ENCODE assay signal across 16 cellular contexts in genomic region chr5:126043684-126044083, GRCh38.
DNase-seq lines count a peak whose midpoint lies in the region; ATAC-seq and TF ChIP-seq lines count a peak whose summit lies in the region.
"Had no signal": no experiment of that assay in that cellular context is flagged by ENCODE, and none has a peak within 500 bp of the region (broad histone marks: within the 10 kb centered on the region; RNA-seq: fewer than 3 reads in every experiment).

No MANE protein-coding gene starts in this region.

- no peak overlapping the region for H2BK120ac ChIP-seq in trophoblast cell (ENCODE audit: insufficient read depth, low read length, poor library complexity)

- H4K8ac ChIP-seq in trophoblast cell (ENCODE audit: low read depth, low read length) = no peak overlapping the region

- WGBS in heart right ventricle, 2 donors = 61 to 62% methylated on average over 5 of the region's 5 CpGs
- WGBS in trophoblast cell (ENCODE audit: extremely low coverage, insufficient coverage, insufficient read length) = no CpG with 5 or more reads among the region's 5 CpGs
- WGBS in aorta, 2 donors = 91 to 93% methylated on average over 5 of the region's 5 CpGs

- intact Hi-C loops in heart right ventricle (cut with DNase I) (no loop called here), aorta (cut with DNase I) (no loop called here)

- H3K23ac ChIP-seq in trophoblast cell (ENCODE audit: low read length) = no peak overlapping the region

- no peak overlapping the region for H2BK12ac ChIP-seq in trophoblast cell (ENCODE audit: low read length)

- H3K36me3 ChIP-seq in SJCRH30 (no peaks in the 10 kb centered on the region), heart right ventricle (no peaks in the 10 kb centered on the region), trophoblast cell (ENCODE audit: control insufficient read depth in 1 of 2, insufficient read depth in 2 of 2, low read length in 2 of 2) (no peaks in the 10 kb centered on the region), aorta (ENCODE audit: control insufficient read depth in 1 of 2, insufficient read depth in 2 of 2, low read length in 1 of 2) (no peaks in the 10 kb centered on the region)
- H3K36me3 ChIP-seq: BLaER1 treated with 17β-estradiol and CSF1 and Interleukin-3, amounts not matched to agents 10 nM and 100 nM; vagina had no signal

- peak; percentile 63 for DNase-seq in NCI-H2107 treated with DMSO at 0.1 percent for 48 hours (lab: John Stamatoyannopoulos, UW; ENCODE audit: unreplicated experiment)
- no peak for DNase-seq in NCI-H2107 (lab: John Stamatoyannopoulos, UW)
- peak; percentile 13 to 64 for DNase-seq in SJCRH30
- DNase-seq in heart right ventricle = no peak
- DNase-seq in trophoblast cell = no peak
- DNase-seq in aorta = no peak
- no peak for DNase-seq in SK-N-DZ (ENCODE audit: low spot score)
- DNase-seq: activated CD8-positive, alpha-beta memory T cell treated with anti-CD3 and anti-CD28 coated beads, Interleukin-2, amount 50 U/mL, for 48 hours; H7; naive thymus-derived CD8-positive, alpha-beta T cell; stimulated activated CD4-positive, alpha-beta T cell treated with anti-CD3 and anti-CD28 coated beads, Interleukin-4, amount 100 ng/mL, for 24 hours had no signal

- no peak overlapping the region for H4K91ac ChIP-seq in trophoblast cell (ENCODE audit: low read depth, low read length)

- H3K4me1 ChIP-seq in SJCRH30 (peaks cover 21% of the 10 kb centered on the region), heart right ventricle (peaks cover 0 to 22% (median 0%) of the 10 kb centered on the region in 9 donors), trophoblast cell (ENCODE audit: control insufficient read depth in 1 of 2, insufficient read depth in 2 of 2, low read length in 2 of 2) (peaks cover 0 to 3% of the 10 kb centered on the region in 2 experiments), aorta (ENCODE audit: control insufficient read depth in 1 of 2, insufficient read depth in 2 of 2, low read length in 2 of 2) (no peaks in the 10 kb centered on the region)
- H3K4me1 ChIP-seq: vagina had no signal

- H3K79me2 ChIP-seq in trophoblast cell (ENCODE audit: control insufficient read depth, insufficient read depth, low read length, poor library complexity) = no peaks in the 10 kb centered on the region

- peak overlapping the region; percentile 20 for H3K4me3 ChIP-seq in SJCRH30
- no peak overlapping the region for H3K4me3 ChIP-seq in heart right ventricle
- no peak overlapping the region for H3K4me3 ChIP-seq in trophoblast cell (ENCODE audit: low read depth, low read length)
- H3K4me3 ChIP-seq in aorta (ENCODE audit: low read length in 2 of 2) = no peak overlapping the region
- H3K4me3 ChIP-seq: BLaER1 treated with 17β-estradiol and CSF1 and Interleukin-3, amounts not matched to agents 10 nM and 100 nM; GM12878; lung; vagina had no signal

- no peak overlapping the region for H2BK5ac ChIP-seq in trophoblast cell (ENCODE audit: low read depth, low read length, poor library complexity)

- no peaks in the 10 kb centered on the region for H3K79me1 ChIP-seq in trophoblast cell (ENCODE audit: low read length)

- H3K9me3 ChIP-seq in SJCRH30 (replicated peaks) (no peaks in the 10 kb centered on the region), heart right ventricle (no peaks in the 10 kb centered on the region), trophoblast cell (ENCODE audit: insufficient read depth, low read depth, low read length) (no peaks in the 10 kb centered on the region), aorta (ENCODE audit: control insufficient read depth, low read length) (no peaks in the 10 kb centered on the region)
- H3K9me3 ChIP-seq: BLaER1 treated with 17β-estradiol and CSF1 and Interleukin-3, amounts not matched to agents 10 nM and 100 nM; vagina had no signal

- H3K18ac ChIP-seq in trophoblast cell (ENCODE audit: low read length) = no peak overlapping the region

- H3K4me2 ChIP-seq in trophoblast cell (ENCODE audit: low read length) = no peak overlapping the region

- no peak overlapping the region for H4K12ac ChIP-seq in trophoblast cell (ENCODE audit: low read depth, low read length)

- H3K27me3 ChIP-seq in SJCRH30 = no peaks in the 10 kb centered on the region
- no peaks in the 10 kb centered on the region for H3K27me3 ChIP-seq in heart right ventricle
- H3K27me3 ChIP-seq in trophoblast cell (ENCODE audit: insufficient read depth, low read length) = no peaks in the 10 kb centered on the region
- no peaks in the 10 kb centered on the region for H3K27me3 ChIP-seq in aorta (ENCODE audit: control insufficient read depth in 1 of 2, insufficient read depth in 2 of 2, low read length in 1 of 2)
- H3K27me3 ChIP-seq: BLaER1 treated with 17β-estradiol and CSF1 and Interleukin-3, amounts not matched to agents 10 nM and 100 nM; vagina had no signal

- no peak overlapping the region for H3K9ac ChIP-seq in trophoblast cell (ENCODE audit: low read length)
- H3K9ac ChIP-seq: BLaER1 treated with 17β-estradiol and CSF1 and Interleukin-3, amounts not matched to agents 10 nM and 100 nM had no signal

- H2AFZ ChIP-seq in trophoblast cell (ENCODE audit: insufficient read depth, low read length, poor library complexity) = no peak overlapping the region

- TF ChIP-seq CTCF in heart right ventricle (IDR thresholded peaks at IDR 0.05) = no peak

- no peak overlapping the region for H2AK5ac ChIP-seq in trophoblast cell (ENCODE audit: low read length)

- ATAC-seq in heart right ventricle (peak in 7 of 8 donors; percentile 30 to 81 (median 62)), aorta (ENCODE audit: low FRiP score) (no peak), HG02870 (IDR thresholded peaks at IDR 0.05; ENCODE audit: unreplicated experiment) (no peak)
- ATAC-seq: GM12878; naive thymus-derived CD8-positive, alpha-beta T cell had no signal

- H3K4ac ChIP-seq in trophoblast cell (ENCODE audit: low read depth, low read length) = no peak overlapping the region

- H3K27ac ChIP-seq in SJCRH30 (peak overlapping the region; percentile 83), heart right ventricle (peak overlapping the region; percentile 53 to 88 (median 81)), trophoblast cell (ENCODE audit: low read depth, low read length) (peak overlapping the region; percentile 44), aorta (ENCODE audit: low read depth in 1 of 2, low read length in 2 of 2) (no peak overlapping the region)
- H3K27ac ChIP-seq: BLaER1 treated with 17β-estradiol and CSF1 and Interleukin-3, amounts not matched to agents 10 nM and 100 nM; vagina had no signal

- no peak overlapping the region for H3K14ac ChIP-seq in trophoblast cell (ENCODE audit: low read length)

Comparison
In these comparisons a context has a peak if more than half of its experiments do, and no peak if none do; other contexts are left out.
1. DNase-seq: peak in NCI-H2107 treated with DMSO at 0.1 percent for 48 hours (single experiment) and SJCRH30 (2 of 2); none in NCI-H2107 (single experiment), heart right ventricle (0 of 2), trophoblast cell (0 of 2), aorta (0 of 2) and SK-N-DZ (single experiment).
2. H3K27ac ChIP-seq: peak in SJCRH30 (single experiment), heart right ventricle (10 of 10) and trophoblast cell (single experiment); none in aorta (0 of 2).
3. ATAC-seq: peak in heart right ventricle (7 of 8); none in aorta (single experiment) and HG02870 (single experiment).